ENCODE assay signal across 21 cellular contexts in the genomic region with DNA sequence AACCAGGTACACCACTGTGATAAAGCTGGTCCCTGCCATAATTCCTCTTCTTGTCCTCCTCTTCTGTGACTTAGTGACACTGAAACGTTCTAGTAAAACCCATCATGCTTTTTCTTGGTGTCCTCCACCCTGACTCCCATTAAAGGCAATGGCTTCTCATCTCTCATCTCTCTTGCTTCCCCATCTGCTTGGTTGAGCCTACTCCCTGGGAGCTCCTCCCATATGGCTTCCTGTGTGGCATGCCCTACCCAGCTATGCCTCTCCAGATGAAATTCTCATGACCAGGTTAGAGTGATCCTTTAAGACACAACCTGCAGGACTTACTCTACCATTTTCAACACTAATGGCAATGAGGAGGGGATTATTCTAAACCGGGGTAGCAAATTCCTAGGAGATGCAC. TPM values are rescaled to one million over a fixed set of nuclear protein-coding genes. Genes with fewer than 3 reads are reported as not detected.
A peak's percentile ranks its signal among the peaks of the same experiment; 100 is the strongest.
DNase-seq lines count a peak whose midpoint lies in the region; ATAC-seq, FAIRE-seq and TF ChIP-seq lines count a peak whose summit lies in the region.
"Had no signal": no experiment of that assay in that cellular context is flagged by ENCODE, and none has a peak within 500 bp of the region (broad histone marks: within the 10 kb centered on the region; RNA-seq: fewer than 3 reads in every experiment).

No MANE protein-coding gene starts in this region.

- peaks cover 71% of the 10 kb centered on the region for H3K4me1 Mint-ChIP-seq in activated CD4-positive, alpha-beta T cell treated with anti-CD3 and anti-CD28 coated beads, Interleukin-2, amount 10 ng/mL, durations not matched to agents 24 days and 14 days
- peaks cover 87% of the 10 kb centered on the region for H3K4me1 Mint-ChIP-seq in CD4-positive, alpha-beta T cell (ENCODE audit: low read depth)
- peaks cover 86% of the 10 kb centered on the region for H3K4me1 Mint-ChIP-seq in activated naive CD8-positive, alpha-beta T cell treated with anti-CD3 and anti-CD28 coated beads, Interleukin-2, amount 50 U/mL, for 24 hours

- ATAC-seq in CD4-positive, alpha-beta T cell (ENCODE audit: poor library complexity), result peak; percentile 33
- ATAC-seq in activated naive CD8-positive, alpha-beta T cell treated with anti-CD3 and anti-CD28 coated beads, Interleukin-2, amount 50 U/mL, for 24 hours, result no peak
- ATAC-seq in HG02870 (IDR thresholded peaks at IDR 0.05; ENCODE audit: unreplicated experiment), result no peak
- ATAC-seq: natural killer cell treated with Interleukin-12 subunit alpha and Interleukin-12 subunit beta and Interleukin-15 and Interleukin-18, amount 100 ng/mL, for 72 hours had no signal

- no peaks in the 10 kb centered on the region for H3K27me3 ChIP-seq in CD4-positive, alpha-beta T cell (ENCODE audit: control insufficient read depth, insufficient read depth, low read length)
- H3K27me3 ChIP-seq: sigmoid colon, SJCRH30, testis, vagina had no signal

- TF ChIP-seq CTCF in CD4-positive, alpha-beta T cell (IDR thresholded peaks at IDR 0.05), result no peak

- intact Hi-C loops in activated CD4-positive, alpha-beta T cell treated with anti-CD3 and anti-CD28 coated beads, Interleukin-2, amount 10 ng/mL, durations not matched to agents 24 days and 14 days (cut with micrococcal nuclease), result no loop called here
- intact Hi-C loops in CD4-positive, alpha-beta T cell (cut with DNase I, micrococcal nuclease), result loop anchor here in 1 of 2 experiments (2.0 kb wide), 1 partner anchor 14 kb away; no protein-coding TSS in a partner anchor

- H3K27ac Mint-ChIP-seq in activated CD4-positive, alpha-beta T cell treated with anti-CD3 and anti-CD28 coated beads, Interleukin-2, amount 10 ng/mL, durations not matched to agents 24 days and 14 days, result peak overlapping the region; percentile 31
- H3K27ac Mint-ChIP-seq in CD4-positive, alpha-beta T cell, result peak overlapping the region; percentile 53
- H3K27ac Mint-ChIP-seq in activated naive CD8-positive, alpha-beta T cell treated with anti-CD3 and anti-CD28 coated beads, Interleukin-2, amount 50 U/mL, for 24 hours, result peak overlapping the region; percentile 72
- H3K27ac Mint-ChIP-seq: HFFc6; natural killer cell treated with Interleukin-12 subunit alpha and Interleukin-12 subunit beta and Interleukin-15 and Interleukin-18, amount 100 ng/mL, for 72 hours had no signal

- peaks cover 5% of the 10 kb centered on the region for H3K9me3 ChIP-seq in CD4-positive, alpha-beta T cell (ENCODE audit: control insufficient read depth, low read length)
- H3K9me3 ChIP-seq: sigmoid colon, SJCRH30, testis, vagina had no signal

- no peak for FAIRE-seq in GM19239 (lab: Jason Lieb, UNC)
- FAIRE-seq: endothelial cell of umbilical vein had no signal

- no peak overlapping the region for H3K27ac ChIP-seq in CD4-positive, alpha-beta T cell (ENCODE audit: low read depth, low read length)
- H3K27ac ChIP-seq: sigmoid colon, SJCRH30, testis, vagina had no signal

- H3K4me3 Mint-ChIP-seq in activated CD4-positive, alpha-beta T cell treated with anti-CD3 and anti-CD28 coated beads, Interleukin-2, amount 10 ng/mL, durations not matched to agents 24 days and 14 days, result peak overlapping the region; percentile 54
- H3K4me3 Mint-ChIP-seq in CD4-positive, alpha-beta T cell, result peak overlapping the region; percentile 62
- no peak overlapping the region for H3K4me3 Mint-ChIP-seq in activated naive CD8-positive, alpha-beta T cell treated with anti-CD3 and anti-CD28 coated beads, Interleukin-2, amount 50 U/mL, for 24 hours
- H3K4me3 Mint-ChIP-seq: HFFc6; natural killer cell treated with Interleukin-12 subunit alpha and Interleukin-12 subunit beta and Interleukin-15 and Interleukin-18, amount 100 ng/mL, for 72 hours had no signal

- POLR2A ChIA-PET in CD4-positive, alpha-beta T cell (lab: Charles Lee), result interaction anchor here (0.7 to 3.3 kb wide), 6 partner anchors 9 to 80 kb away, joined by 3 to 19 read pairs (median 5); no protein-coding TSS in a partner anchor

- peak; percentile 65 for DNase-seq in activated CD4-positive, alpha-beta T cell treated with anti-CD3 and anti-CD28 coated beads, Interleukin-2, amount 10 ng/mL, durations not matched to agents 24 days and 14 days
- DNase-seq in activated CD4-positive, alpha-beta T cell treated with anti-CD3 and anti-CD28 coated beads for 4 hours, result no peak
- no peak for DNase-seq in CD4-positive, alpha-beta T cell
- DNase-seq in RPMI8226 (peak; percentile 8), amygdala (lab: John Stamatoyannopoulos, UW) (no peak), GM19239 (ENCODE audit: insufficient read length, low spot score) (no peak)
- DNase-seq in activated naive CD8-positive, alpha-beta T cell treated with anti-CD3 and anti-CD28 coated beads, Interleukin-2, amount 50 U/mL, for 24 hours, result no peak
- DNase-seq: activated CD4-positive, CD25-positive, alpha-beta regulatory T cell; activated CD8-positive, alpha-beta memory T cell treated with anti-CD3 and anti-CD28 coated beads, Interleukin-2, amount 50 U/mL, for 48 hours; cortex of kidney; head of caudate nucleus; HFFc6; NCI-H1436 treated with DMSO at 0.1 percent for 48 hours; posterior cingulate gyrus; sigmoid colon; testis had no signal

- peaks cover 20% of the 10 kb centered on the region for H3K9me3 Mint-ChIP-seq in activated CD4-positive, alpha-beta T cell treated with anti-CD3 and anti-CD28 coated beads, Interleukin-2, amount 10 ng/mL, durations not matched to agents 24 days and 14 days
- H3K9me3 Mint-ChIP-seq in CD4-positive, alpha-beta T cell, result peaks cover 4% of the 10 kb centered on the region
- H3K9me3 Mint-ChIP-seq in activated naive CD8-positive, alpha-beta T cell treated with anti-CD3 and anti-CD28 coated beads, Interleukin-2, amount 50 U/mL, for 24 hours, result peaks cover 16% of the 10 kb centered on the region
- H3K9me3 Mint-ChIP-seq: HFFc6; natural killer cell treated with Interleukin-12 subunit alpha and Interleukin-12 subunit beta and Interleukin-15 and Interleukin-18, amount 100 ng/mL, for 72 hours had no signal

- CTCF ChIA-PET in CD4-positive, alpha-beta T cell (lab: Charles Lee), result no interaction called here

- peaks cover 75% of the 10 kb centered on the region for H3K36me3 Mint-ChIP-seq in activated CD4-positive, alpha-beta T cell treated with anti-CD3 and anti-CD28 coated beads, Interleukin-2, amount 10 ng/mL, durations not matched to agents 24 days and 14 days (ENCODE audit: low read depth)
- peaks cover 90% of the 10 kb centered on the region for H3K36me3 Mint-ChIP-seq in CD4-positive, alpha-beta T cell (ENCODE audit: low read depth)
- H3K36me3 Mint-ChIP-seq in activated naive CD8-positive, alpha-beta T cell treated with anti-CD3 and anti-CD28 coated beads, Interleukin-2, amount 50 U/mL, for 24 hours (ENCODE audit: low read depth), result peaks cover 48% of the 10 kb centered on the region
- H3K36me3 Mint-ChIP-seq: natural killer cell treated with Interleukin-12 subunit alpha and Interleukin-12 subunit beta and Interleukin-15 and Interleukin-18, amount 100 ng/mL, for 72 hours had no signal

- H3K27me3 Mint-ChIP-seq in activated CD4-positive, alpha-beta T cell treated with anti-CD3 and anti-CD28 coated beads, Interleukin-2, amount 10 ng/mL, durations not matched to agents 24 days and 14 days, result no peaks in the 10 kb centered on the region
- H3K27me3 Mint-ChIP-seq in CD4-positive, alpha-beta T cell, result no peaks in the 10 kb centered on the region
- no peaks in the 10 kb centered on the region for H3K27me3 Mint-ChIP-seq in activated naive CD8-positive, alpha-beta T cell treated with anti-CD3 and anti-CD28 coated beads, Interleukin-2, amount 50 U/mL, for 24 hours

RNA-seq across cellular contexts. Expression of gene SIRPG, which starts 6.3 kb away (rescaled TPM):
- 33.8 and 34.3 TPM in 2 replicates for total RNA-seq in activated CD4-positive, alpha-beta T cell treated with anti-CD3 and anti-CD28 coated beads, Interleukin-2, amount 10 ng/mL, durations not matched to agents 24 days and 14 days
- total RNA-seq in CD4-positive, alpha-beta T cell, result 10 to 100 TPM; 28.0 to 28.3 TPM
- total RNA-seq: endothelial cell of umbilical vein, HFFc6, SJCRH30, vagina had no signal

RNA-seq across cellular contexts. Expression of gene SIRPB1, which starts 31.5 kb away (rescaled TPM):
- 0.82 and 2.8 TPM in 2 replicates for total RNA-seq in activated CD4-positive, alpha-beta T cell treated with anti-CD3 and anti-CD28 coated beads, Interleukin-2, amount 10 ng/mL, durations not matched to agents 24 days and 14 days
- 1 to 10 TPM; 7.8 to 8.6 TPM for total RNA-seq in CD4-positive, alpha-beta T cell
- total RNA-seq: HFFc6, SJCRH30 had no signal

Comparison
In these comparisons a context has a peak if more than half of its experiments do, and no peak if none do; other contexts are left out.
1. DNase-seq: peak in activated CD4-positive, alpha-beta T cell treated with anti-CD3 and anti-CD28 coated beads, Interleukin-2, amount 10 ng/mL, durations not matched to agents 24 days and 14 days (single experiment) and RPMI8226 (single experiment); none in activated CD4-positive, alpha-beta T cell treated with anti-CD3 and anti-CD28 coated beads for 4 hours (0 of 2), CD4-positive, alpha-beta T cell (0 of 10), activated naive CD8-positive, alpha-beta T cell treated with anti-CD3 and anti-CD28 coated beads, Interleukin-2, amount 50 U/mL, for 24 hours (single experiment), amygdala (0 of 56) and GM19239 (single experiment).
2. Peak in every context shown above with its lines, with median percentiles within 50 percentile points of each other: H3K27ac Mint-ChIP-seq.